Comparison of ENCODE assay signal across 13 cellular contexts in genomic region chr13:77338329-77338728, GRCh38. TPM values are rescaled to one million over a fixed set of nuclear protein-coding genes. Genes with fewer than 3 reads are reported as not detected.
A peak's percentile ranks its signal among the peaks of the same experiment; 100 is the strongest.
DNase-seq lines count a peak whose midpoint lies in the region; ATAC-seq and TF ChIP-seq lines count a peak whose summit lies in the region.
"Had no signal": no experiment of that assay in that cellular context is flagged by ENCODE, and none has a peak within 500 bp of the region (broad histone marks: within the 10 kb centered on the region; RNA-seq: fewer than 3 reads in every experiment).

No MANE protein-coding gene starts in this region.

- in situ Hi-C loops in mammary epithelial cell (cut with MboI; ENCODE audit: low sequenced_read_pairs in 2 of 2): no loop called here

- dilution Hi-C loops in mammary epithelial cell (cut with HindIII; ENCODE audit: low sequenced_read_pairs): no loop called here

- WGBS in mammary epithelial cell (ENCODE audit: low coverage, missing lambda C conversion rate): 96% methylated on average over 2 of the region's 2 CpGs

- no peaks in the 10 kb centered on the region for H3K79me2 ChIP-seq in PC-3 (ENCODE audit: low read length)
- H3K79me2 ChIP-seq in mammary epithelial cell (ENCODE audit: insufficient read depth, low read length): no peaks in the 10 kb centered on the region

- BruUV-seq in PC-3 (replicated peaks; lab: Mats Ljungman, UMichigan) (no TSS peak), mammary epithelial cell (replicated peaks; lab: Mats Ljungman, UMichigan) (no TSS peak)

- ATAC-seq in GM19452 (IDR thresholded peaks at IDR 0.05; ENCODE audit: unreplicated experiment) (peak; percentile 40), HG02884 (IDR thresholded peaks at IDR 0.05; ENCODE audit: unreplicated experiment) (peak; percentile 24), HG03558 (IDR thresholded peaks at IDR 0.05; ENCODE audit: extremely low read depth, unreplicated experiment) (peak; percentile 14), PC-3 (no peak)

- no peaks in the 10 kb centered on the region for H3K27me3 Mint-ChIP-seq in activated CD4-positive, alpha-beta memory T cell treated with anti-CD3 and anti-CD28 coated beads, Interleukin-2, amount 10 ng/mL, durations not matched to agents 7 days and 5 days

- H3F3A ChIP-seq in PC-3 (ENCODE audit: low read length, unreplicated experiment): no peaks in the 10 kb centered on the region

- POLR2A ChIA-PET in PC-3 (lab: Charles Lee; ENCODE audit: unreplicated experiment): no interaction called here
- POLR2A ChIA-PET in activated CD4-positive, alpha-beta memory T cell treated with anti-CD3 and anti-CD28 coated beads, Interleukin-2, amount 10 ng/mL, durations not matched to agents 7 days and 5 days (lab: Charles Lee): interaction anchor here (9.5 kb wide), 1 partner anchor 11 kb away, joined by 82 read pairs; the partner anchor contains the start of gene MYCBP2

- no peak for DNase-seq in NOMO-1 treated with dmso at 0.1 percent for 144 hours (lab: John Stamatoyannopoulos, UW; ENCODE audit: unreplicated experiment)
- no peak for DNase-seq in PC-3
- DNase-seq in mammary epithelial cell: no peak
- DNase-seq in activated CD4-positive, alpha-beta memory T cell treated with anti-CD3 and anti-CD28 coated beads, Interleukin-2, amount 10 ng/mL, durations not matched to agents 7 days and 5 days: no peak
- DNase-seq: aorta; effector CD8-positive, alpha-beta T cell had no signal

- CTCF ChIA-PET in PC-3 (lab: Charles Lee): no interaction called here
- CTCF ChIA-PET in mammary epithelial cell (lab: Charles Lee; ENCODE audit: low non-redundant PET): no interaction called here
- CTCF ChIA-PET in activated CD4-positive, alpha-beta memory T cell treated with anti-CD3 and anti-CD28 coated beads, Interleukin-2, amount 10 ng/mL, durations not matched to agents 7 days and 5 days (lab: Charles Lee): interaction anchor here (2.3 kb wide), 1 partner anchor 140 kb away, joined by 6 read pairs; no protein-coding TSS in a partner anchor

- no peak overlapping the region for H3K4me2 ChIP-seq in PC-3 (ENCODE audit: low read length)
- no peak overlapping the region for H3K4me2 ChIP-seq in mammary epithelial cell (ENCODE audit: insufficient read depth, low read depth, low read length)

- H4K20me1 ChIP-seq in PC-3 (ENCODE audit: low read length): no peaks in the 10 kb centered on the region
- H4K20me1 ChIP-seq in mammary epithelial cell (ENCODE audit: insufficient read depth, low read length): no peaks in the 10 kb centered on the region

- H2AFZ ChIP-seq in PC-3 (ENCODE audit: low read length) (no peak overlapping the region), mammary epithelial cell (ENCODE audit: low read depth, low read length) (no peak overlapping the region)

- H3K27me3 ChIP-seq in PC-3 (ENCODE audit: low read length) (no peaks in the 10 kb centered on the region), mammary epithelial cell (ENCODE audit: insufficient read depth, low read length) (peaks cover 3% of the 10 kb centered on the region)

- H3K4me3 ChIP-seq in GM12875 (ENCODE audit: low read depth, low read length) (peak overlapping the region; percentile 32), PC-3 (ENCODE audit: low read length) (no peak overlapping the region), mammary epithelial cell (replicated peaks in 1 of 3; ENCODE audit: insufficient read depth in 1 of 3, low read depth in 2 of 3, low read length in 3 of 3) (no peak overlapping the region)
- H3K4me3 ChIP-seq: HAP-1, thoracic aorta had no signal

- H3K9me2 ChIP-seq in PC-3 (replicated peaks; ENCODE audit: low read length): no peaks in the 10 kb centered on the region

- H3K36me3 Mint-ChIP-seq in activated CD4-positive, alpha-beta memory T cell treated with anti-CD3 and anti-CD28 coated beads, Interleukin-2, amount 10 ng/mL, durations not matched to agents 7 days and 5 days (ENCODE audit: low read depth): no peaks in the 10 kb centered on the region

- no peaks in the 10 kb centered on the region for H3K9me3 ChIP-seq in PC-3 (ENCODE audit: low read length)
- H3K9me3 ChIP-seq in mammary epithelial cell (replicated peaks; ENCODE audit: insufficient read depth, low read length): no peaks in the 10 kb centered on the region
- H3K9me3 ChIP-seq: HAP-1, thoracic aorta had no signal

- no peak overlapping the region for H3K4me3 Mint-ChIP-seq in activated CD4-positive, alpha-beta memory T cell treated with anti-CD3 and anti-CD28 coated beads, Interleukin-2, amount 10 ng/mL, durations not matched to agents 7 days and 5 days

- no peaks in the 10 kb centered on the region for H3K36me3 ChIP-seq in PC-3 (ENCODE audit: low read depth, low read length)
- H3K36me3 ChIP-seq in mammary epithelial cell (ENCODE audit: insufficient read depth, low read length): no peaks in the 10 kb centered on the region
- H3K36me3 ChIP-seq: HAP-1, thoracic aorta had no signal

- H3K9me3 Mint-ChIP-seq in activated CD4-positive, alpha-beta memory T cell treated with anti-CD3 and anti-CD28 coated beads, Interleukin-2, amount 10 ng/mL, durations not matched to agents 7 days and 5 days: no peaks in the 10 kb centered on the region

- peaks cover 19% of the 10 kb centered on the region for H3K4me1 Mint-ChIP-seq in activated CD4-positive, alpha-beta memory T cell treated with anti-CD3 and anti-CD28 coated beads, Interleukin-2, amount 10 ng/mL, durations not matched to agents 7 days and 5 days

- H3K27ac ChIP-seq in PC-3 (ENCODE audit: low read length): no peak overlapping the region
- no peak overlapping the region for H3K27ac ChIP-seq in mammary epithelial cell (ENCODE audit: insufficient read depth, low read depth, low read length)
- H3K27ac ChIP-seq: thoracic aorta had no signal

- H3K9ac ChIP-seq in PC-3 (ENCODE audit: low read length) (no peak overlapping the region), mammary epithelial cell (ENCODE audit: insufficient read depth, low read length) (no peak overlapping the region)

- peaks cover 3% of the 10 kb centered on the region; the same call in 1 of the 2 replicates for H3K4me1 ChIP-seq in PC-3 (ENCODE audit: insufficient read depth, low read length)
- H3K4me1 ChIP-seq in mammary epithelial cell (ENCODE audit: insufficient read depth, low read length): no peaks in the 10 kb centered on the region
- H3K4me1 ChIP-seq: HAP-1 had no signal

- intact Hi-C loops in PC-3 (cut with micrococcal nuclease) (no loop called here), mammary epithelial cell (cut with micrococcal nuclease) (loop anchor here (10.0 kb wide), 1 partner anchor 226 kb away; no protein-coding TSS in a partner anchor)

- TF ChIP-seq CTCF in GM12875 (IDR thresholded peaks at IDR 0.05; ENCODE audit: borderline replicate concordance, insufficient read depth, low read depth, low read length) (no peak), PC-3 (conservative IDR thresholded peaks at IDR 0.05; ENCODE audit: low read depth, low read length) (no peak), mammary epithelial cell (conservative IDR thresholded peaks at IDR 0.05 in 1 of 2, IDR thresholded peaks at IDR 0.05 in 1 of 2; ENCODE audit: extremely low read depth in 1 of 2, insufficient read depth in 1 of 2, low read depth in 1 of 2, low read length in 2 of 2) (no peak)

- no peak overlapping the region for H3K27ac Mint-ChIP-seq in activated CD4-positive, alpha-beta memory T cell treated with anti-CD3 and anti-CD28 coated beads, Interleukin-2, amount 10 ng/mL, durations not matched to agents 7 days and 5 days
- H3K27ac Mint-ChIP-seq: progenitor cell of endocrine pancreas had no signal

RNA-seq across cellular contexts. Expression of gene MYCBP2, which starts 11.4 kb away (rescaled TPM):
- total RNA-seq in PC-3 (2014; rRNA removed) (53.3 and 85.2 TPM in 2 replicates), mammary epithelial cell (10 to 100 TPM; 59.8 to 66.2 TPM)
- polyA plus RNA-seq in mammary epithelial cell: 16.3 TPM
- polyA minus RNA-seq in mammary epithelial cell: 52.1 TPM
- 100 to 1,000 TPM in 1 of 2 experiments, 10 to 100 TPM in 1; 81.9 to 105 TPM for total RNA-seq in activated CD4-positive, alpha-beta memory T cell treated with anti-CD3 and anti-CD28 coated beads, Interleukin-2, amount 10 ng/mL, durations not matched to agents 7 days and 5 days
